In genomic region chr1:168137515-168137821, GRCh38 we compare ENCODE assay signal across 8 cellular contexts. TPM values are rescaled to one million over a fixed set of nuclear protein-coding genes. Genes with fewer than 3 reads are reported as not detected.
DNase-seq lines count a peak whose midpoint lies in the region; ATAC-seq and TF ChIP-seq lines count a peak whose summit lies in the region.

No MANE protein-coding gene starts in this region.

- H2AFZ ChIP-seq in trophoblast cell (ENCODE audit: insufficient read depth, low read length, poor library complexity), result peak overlapping the region; percentile 91

- H3K18ac ChIP-seq in trophoblast cell (ENCODE audit: low read length), result no peak overlapping the region

- peak overlapping the region; percentile 18 for H3K4me3 ChIP-seq in CD8-positive, alpha-beta memory T cell (ENCODE audit: low read length)
- H3K4me3 ChIP-seq in fibroblast of the aortic adventitia (ENCODE audit: low read depth, low read length), result peak overlapping the region; percentile 80
- H3K4me3 ChIP-seq in trophoblast cell (ENCODE audit: low read depth, low read length), result peak overlapping the region; percentile 64

- no peak overlapping the region for H3K23ac ChIP-seq in trophoblast cell (ENCODE audit: low read length)

- H3K14ac ChIP-seq in trophoblast cell (ENCODE audit: low read length), result peak overlapping the region; percentile 26

- H3K79me2 ChIP-seq in trophoblast cell (ENCODE audit: control insufficient read depth, insufficient read depth, low read length, poor library complexity), result peaks cover 4% of the 10 kb centered on the region

- H3K9me3 Mint-ChIP-seq in CD8-positive, alpha-beta memory T cell, result peaks cover 0 to 4% (median 0%) of the 10 kb centered on the region in 5 donors

- no CpG with 5 or more reads among the region's 6 CpGs for WGBS in trophoblast cell (ENCODE audit: extremely low coverage, insufficient coverage, insufficient read length)

- H3K27ac ChIP-seq in CD8-positive, alpha-beta memory T cell (ENCODE audit: low read depth, low read length), result no peak overlapping the region
- H3K27ac ChIP-seq in trophoblast cell (ENCODE audit: low read depth, low read length), result no peak overlapping the region

- H3K36me3 ChIP-seq in CD8-positive, alpha-beta memory T cell (ENCODE audit: insufficient read depth, low read length), result no peaks in the 10 kb centered on the region
- H3K36me3 ChIP-seq in trophoblast cell (ENCODE audit: control insufficient read depth in 1 of 2, insufficient read depth in 2 of 2, low read length in 2 of 2), result no peaks in the 10 kb centered on the region

- peaks cover 15% of the 10 kb centered on the region for H3K27me3 ChIP-seq in CD8-positive, alpha-beta memory T cell (ENCODE audit: insufficient read depth, low read length, poor library complexity, severe bottlenecking)
- H3K27me3 ChIP-seq in trophoblast cell (ENCODE audit: insufficient read depth, low read length), result no peaks in the 10 kb centered on the region

- no peak for DNase-seq in CD8-positive, alpha-beta memory T cell
- DNase-seq in T-helper 17 cell (no peak), fibroblast of the aortic adventitia (ENCODE audit: low read depth) (no peak), trophoblast cell (no peak), NCI-H1092 (lab: John Stamatoyannopoulos, UW) (no peak), NCI-H526 (lab: John Stamatoyannopoulos, UW) (no peak), SIG-M5 (lab: John Stamatoyannopoulos, UW) (no peak)

- peaks cover 13% of the 10 kb centered on the region for H3K79me1 ChIP-seq in trophoblast cell (ENCODE audit: low read length)

- H4K12ac ChIP-seq in trophoblast cell (ENCODE audit: low read depth, low read length), result no peak overlapping the region

- no peak overlapping the region for H2BK120ac ChIP-seq in trophoblast cell (ENCODE audit: insufficient read depth, low read length, poor library complexity)

- peak overlapping the region; percentile 28 for H2BK12ac ChIP-seq in trophoblast cell (ENCODE audit: low read length)

- H3K4ac ChIP-seq in trophoblast cell (ENCODE audit: low read depth, low read length), result no peak overlapping the region

- H3K4me1 ChIP-seq in CD8-positive, alpha-beta memory T cell (ENCODE audit: insufficient read depth, low read length), result peaks cover 12% of the 10 kb centered on the region
- H3K4me1 ChIP-seq in trophoblast cell (ENCODE audit: control insufficient read depth in 1 of 2, insufficient read depth in 2 of 2, low read length in 2 of 2), result peaks cover 0 to 7% of the 10 kb centered on the region in 2 experiments

- H3K27me3 Mint-ChIP-seq in CD8-positive, alpha-beta memory T cell, result peaks cover 34 to 58% of the 10 kb centered on the region in 2 donors
- peaks cover 38% of the 10 kb centered on the region for H3K27me3 Mint-ChIP-seq in T-helper 17 cell

- no peaks in the 10 kb centered on the region for H3K36me3 Mint-ChIP-seq in CD8-positive, alpha-beta memory T cell
- H3K36me3 Mint-ChIP-seq in T-helper 17 cell (ENCODE audit: low read depth), result peaks cover 4% of the 10 kb centered on the region

- H3K9me3 ChIP-seq in CD8-positive, alpha-beta memory T cell (ENCODE audit: low read length), result no peaks in the 10 kb centered on the region
- H3K9me3 ChIP-seq in T-helper 17 cell (ENCODE audit: control insufficient read depth, low read length, poor library complexity, severe bottlenecking) (no peaks in the 10 kb centered on the region), trophoblast cell (ENCODE audit: insufficient read depth, low read depth, low read length) (peaks cover 2% of the 10 kb centered on the region)

- no peak for ATAC-seq in T-helper 17 cell
- no peak for ATAC-seq in GM21390 (IDR thresholded peaks at IDR 0.05; ENCODE audit: unreplicated experiment)

- peak overlapping the region in 3 of 8 donors; percentile 68 to 97 (median 88) for H3K27ac Mint-ChIP-seq in CD8-positive, alpha-beta memory T cell
- H3K27ac Mint-ChIP-seq in T-helper 17 cell, result peak overlapping the region; percentile 90

- no peak overlapping the region for H2BK5ac ChIP-seq in trophoblast cell (ENCODE audit: low read depth, low read length, poor library complexity)

- peak overlapping the region; percentile 50 for H4K8ac ChIP-seq in trophoblast cell (ENCODE audit: low read depth, low read length)

- TF ChIP-seq CTCF in fibroblast of the aortic adventitia (IDR thresholded peaks at IDR 0.05; ENCODE audit: insufficient read depth, low read length), result no peak

- CTCF ChIA-PET in CD8-positive, alpha-beta memory T cell (lab: Charles Lee), result no interaction called here

- no peak overlapping the region for H2AK5ac ChIP-seq in trophoblast cell (ENCODE audit: low read length)

- H4K91ac ChIP-seq in trophoblast cell (ENCODE audit: low read depth, low read length), result no peak overlapping the region

- peak overlapping the region; percentile 19 for H3K9ac ChIP-seq in trophoblast cell (ENCODE audit: low read length)

- H3K4me2 ChIP-seq in trophoblast cell (ENCODE audit: low read length), result peak overlapping the region; percentile 77

- H3K4me3 Mint-ChIP-seq in CD8-positive, alpha-beta memory T cell, result peak overlapping the region; percentile 81 to 92 (median 87)
- H3K4me3 Mint-ChIP-seq in T-helper 17 cell, result peak overlapping the region; percentile 97

- H3K4me1 Mint-ChIP-seq in CD8-positive, alpha-beta memory T cell, result peaks cover 16 to 21% (median 17%) of the 10 kb centered on the region in 3 donors
- peaks cover 17% of the 10 kb centered on the region for H3K4me1 Mint-ChIP-seq in T-helper 17 cell

- POLR2A ChIA-PET in CD8-positive, alpha-beta memory T cell (lab: Charles Lee), result no interaction called here

RNA-seq across cellular contexts. Expression of gene GPR161, which starts 0.7 kb away (rescaled TPM):
- under 1 TPM; 0.48 to 0.73 TPM for total RNA-seq in CD8-positive, alpha-beta memory T cell
- polyA plus RNA-seq in CD8-positive, alpha-beta memory T cell, result 0.10 TPM
- total RNA-seq in T-helper 17 cell, result under 1 TPM; 0.02 to 0.13 TPM
- 7.0 and 12.3 TPM in 2 replicates for total RNA-seq in fibroblast of the aortic adventitia (ENCODE audit: low replicate concordance)
- 4.7 and 5.0 TPM in 2 replicates for polyA plus RNA-seq in trophoblast cell (2013)

RNA-seq across cellular contexts. Expression of gene TIPRL, which starts 41.3 kb away (rescaled TPM):
- total RNA-seq in CD8-positive, alpha-beta memory T cell, result 10 to 100 TPM; 41.5 to 46.9 TPM
- polyA plus RNA-seq in CD8-positive, alpha-beta memory T cell, result 38.0 TPM
- 10 to 100 TPM; 17.5 to 22.6 TPM for total RNA-seq in T-helper 17 cell
- 30.7 and 41.7 TPM in 2 replicates for total RNA-seq in fibroblast of the aortic adventitia (ENCODE audit: low replicate concordance)
- 15.9 and 16.5 TPM in 2 replicates for polyA plus RNA-seq in trophoblast cell (2013)

Comparison
In these comparisons a context has a peak if more than half of its experiments do, and no peak if none do; other contexts are left out.
1. H3K4me3 ChIP-seq: peak in every context shown above with its lines; median percentile 80 in fibroblast of the aortic adventitia; 64 in trophoblast cell; 18 in CD8-positive, alpha-beta memory T cell.